14 cellular contexts compared by ENCODE assay signal in genomic region chr17:76543482-76544122, GRCh38. TPM values are rescaled to one million over a fixed set of nuclear protein-coding genes. Genes with fewer than 3 reads are reported as not detected.
A peak's percentile ranks its signal among the peaks of the same experiment; 100 is the strongest.
DNase-seq lines count a peak whose midpoint lies in the region; ATAC-seq and TF ChIP-seq lines count a peak whose summit lies in the region.
"Had no signal": no experiment of that assay in that cellular context is flagged by ENCODE, and none has a peak within 500 bp of the region (broad histone marks: within the 10 kb centered on the region; RNA-seq: fewer than 3 reads in every experiment).

No MANE protein-coding gene starts in this region.

- H3K9me3 Mint-ChIP-seq in nephron progenitor cell = no peaks in the 10 kb centered on the region
- H3K9me3 Mint-ChIP-seq: T-cell had no signal

- intact Hi-C loops in Right ventricle myocardium superior (cut with DNase I) = loop anchor here (2.0 kb wide), 1 partner anchor 19 kb away; no protein-coding TSS in a partner anchor

- peak; percentile 14 for ATAC-seq in Right ventricle myocardium superior (ENCODE audit: poor library complexity)
- ATAC-seq: T-cell had no signal

- in situ Hi-C loops in ACHN (cut with HindIII; ENCODE audit: low pct_ligation_motif_present, low pct_unique_long_range_greater_than_20kb, low sequenced_read_pairs) = no loop called here

- no peak for TF ChIP-seq CTCF in nephron progenitor cell (IDR thresholded peaks at IDR 0.05)

- H3K27me3 ChIP-seq in SJCRH30 = no peaks in the 10 kb centered on the region
- H3K27me3 ChIP-seq: ovary had no signal

- DNase-seq in Ammon's horn (ENCODE audit: low spot score) (peak; percentile 73), SJCRH30 (no peak), Right ventricle myocardium superior (no peak), nephron progenitor cell (no peak), NCI-H82 treated with DMSO at 0.1 percent for 48 hours (lab: John Stamatoyannopoulos, UW; ENCODE audit: unreplicated experiment) (no peak), ACHN (no peak), hepatic stellate cell (ENCODE audit: low spot score) (no peak)
- DNase-seq in stimulated activated CD4-positive, alpha-beta T cell treated with anti-CD3 and anti-CD28 coated beads, Interleukin-1b, Interleukin-23, amount 100 ng/mL, for 48 hours = no peak
- DNase-seq: activated CD4-positive, CD25-positive, alpha-beta regulatory T cell treated with anti-CD3 and anti-CD28 coated beads, Interleukin-2, amount 50 U/mL, for 72 hours; cortex of kidney; NK-92 treated with Interleukin-12 subunit alpha and Interleukin-12 subunit beta, amount 100 ng/mL, for 24 hours; stimulated activated CD8-positive, alpha-beta memory T cell treated with anti-CD3 and anti-CD28 coated beads, Interleukin-4, amount 100 ng/mL, for 48 hours; T-cell had no signal

- peaks cover 56% of the 10 kb centered on the region for H3K4me1 ChIP-seq in SJCRH30

- no peaks in the 10 kb centered on the region for H3K36me3 ChIP-seq in SJCRH30
- H3K36me3 ChIP-seq: ovary had no signal

- no peaks in the 10 kb centered on the region for H3K9me3 ChIP-seq in SJCRH30 (replicated peaks)
- H3K9me3 ChIP-seq: ovary had no signal

- H3K27me3 Mint-ChIP-seq in nephron progenitor cell (ENCODE audit: low read depth, poor library complexity) = peaks cover 68% of the 10 kb centered on the region

- H3K27ac ChIP-seq in SJCRH30 = peak overlapping the region; percentile 2; the same call in 1 of the 2 replicates

- peak overlapping the region; percentile 37 for H3K4me3 Mint-ChIP-seq in nephron progenitor cell
- H3K4me3 Mint-ChIP-seq: T-cell had no signal

- no peaks in the 10 kb centered on the region for H3K36me3 Mint-ChIP-seq in nephron progenitor cell (ENCODE audit: low read depth)
- H3K36me3 Mint-ChIP-seq: T-cell had no signal

- H3K27ac Mint-ChIP-seq in nephron progenitor cell = no peak overlapping the region
- H3K27ac Mint-ChIP-seq: T-cell had no signal

- H3K4me1 Mint-ChIP-seq in nephron progenitor cell = peaks cover 57% of the 10 kb centered on the region

- peak overlapping the region; percentile 43 for H3K4me3 ChIP-seq in SJCRH30
- H3K4me3 ChIP-seq: ovary had no signal

RNA-seq across cellular contexts. Expression of gene PRCD, which starts 3.8 kb away (rescaled TPM):
- total RNA-seq in SJCRH30 (2014; rRNA removed; shearing (Covaris generic)) = 2.1 and 3.4 TPM in 2 replicates
- 4.0 TPM for total RNA-seq in Right ventricle myocardium superior

RNA-seq across cellular contexts. Expression of gene CYGB, which starts 6.1 kb away (rescaled TPM):
- not detected in 2 replicates for total RNA-seq in SJCRH30 (2014; rRNA removed; shearing (Covaris generic))
- 34.2 TPM for total RNA-seq in Right ventricle myocardium superior

RNA-seq across cellular contexts. Expression of gene ST6GALNAC2, which starts 42.1 kb away (rescaled TPM):
- total RNA-seq in SJCRH30 (2014; rRNA removed; shearing (Covaris generic)) = 0.20 TPM in 1 of 2 replicates, not detected in the other
- total RNA-seq in Right ventricle myocardium superior = 6.1 TPM

RNA-seq across cellular contexts. Expression of gene RHBDF2, which starts 42.4 kb away (rescaled TPM):
- total RNA-seq in SJCRH30 (2014; rRNA removed; shearing (Covaris generic)) = 2.4 and 2.5 TPM in 2 replicates
- total RNA-seq in Right ventricle myocardium superior = 15.4 TPM

Comparison
In these comparisons a context has a peak if more than half of its experiments do, and no peak if none do; other contexts are left out.
1. RNA of gene CYGB, which starts 6.1 kb away (total RNA-seq): 34.2 TPM in Right ventricle myocardium superior (single experiment); not detected in SJCRH30; every median in the first group is over 10 times any median in the second.